In genomic region chr10:102620615-102621417, GRCh38 we compare ENCODE assay signal across 14 cellular contexts. TPM values are rescaled to one million over a fixed set of nuclear protein-coding genes. Genes with fewer than 3 reads are reported as not detected.
DNase-seq lines count a peak whose midpoint lies in the region; FAIRE-seq and TF ChIP-seq lines count a peak whose summit lies in the region.
"Had no signal": no experiment of that assay in that cellular context is flagged by ENCODE, and none has a peak within 500 bp of the region (broad histone marks: within the 10 kb centered on the region; RNA-seq: fewer than 3 reads in every experiment).

No MANE protein-coding gene starts in this region.

- H3K27me3 Mint-ChIP-seq in mesothelial cell of epicardium (ENCODE audit: low read depth): no peaks in the 10 kb centered on the region

- FAIRE-seq in GM19239 (lab: Jason Lieb, UNC): no peak
- FAIRE-seq: islet of Langerhans, pancreas had no signal

- H3K4me3 Mint-ChIP-seq in mesothelial cell of epicardium: no peak overlapping the region

- H3K4me1 ChIP-seq in SJSA1 (replicated peaks) (peaks cover 50% of the 10 kb centered on the region), esophagus (ENCODE audit: control insufficient read depth in 2 of 2, insufficient read depth in 2 of 2, low read length in 1 of 2) (peaks cover 0 to 3% of the 10 kb centered on the region in 2 donors)

- H3K4me3 ChIP-seq in SJSA1 (no peak overlapping the region), esophagus (ENCODE audit: low read depth in 1 of 2, low read length in 2 of 2) (no peak overlapping the region)
- H3K4me3 ChIP-seq: pancreas had no signal

- peaks cover 18% of the 10 kb centered on the region for H3K36me3 ChIP-seq in SJSA1
- peaks cover 9 to 18% of the 10 kb centered on the region in 2 donors for H3K36me3 ChIP-seq in esophagus (ENCODE audit: control insufficient read depth in 2 of 2, insufficient read depth in 2 of 2, low read length in 1 of 2)
- H3K36me3 ChIP-seq: pancreas had no signal

- peak overlapping the region; percentile 55 for H3K27ac ChIP-seq in SJSA1
- H3K27ac ChIP-seq in esophagus (ENCODE audit: low read depth in 2 of 2, low read length in 1 of 2): peak overlapping the region; percentile 26 to 34
- H3K27ac ChIP-seq in temporal lobe (ENCODE audit: low read depth, low read length): peak overlapping the region; percentile 87
- H3K27ac ChIP-seq: KMS-11, pancreas had no signal

- DNase-seq in SJSA1 (ENCODE audit: low read depth in 1 of 2, low spot score in 2 of 2) (no peak), mesothelial cell of epicardium (ENCODE audit: low spot score in 2 of 2, unreplicated experiment in 2 of 2) (no peak), NCI-H526 treated with DMSO at 0.1 percent for 48 hours (lab: John Stamatoyannopoulos, UW) (no peak), GM19239 (ENCODE audit: insufficient read length, low spot score) (no peak), NCI-H524 treated with DMSO at 0.1 percent for 48 hours (lab: John Stamatoyannopoulos, UW) (no peak), glomerular visceral epithelial cell (ENCODE audit: extremely low spot score) (no peak)
- DNase-seq: activated T-cell treated with anti-CD3 and anti-CD28 coated beads for 4 hours, NCI-H2081 treated with DMSO at 0.1 percent for 48 hours, OCI-M1 had no signal

- H3K36me3 Mint-ChIP-seq in mesothelial cell of epicardium: peaks cover 27% of the 10 kb centered on the region

- H3K9me3 ChIP-seq in SJSA1 (replicated peaks): no peaks in the 10 kb centered on the region
- H3K9me3 ChIP-seq in esophagus (ENCODE audit: control insufficient read depth in 2 of 2, insufficient read depth in 1 of 2, low read depth in 1 of 2, low read length in 1 of 2): no peaks in the 10 kb centered on the region
- H3K9me3 ChIP-seq: pancreas had no signal

- peak overlapping the region; percentile 80 for H3K27ac Mint-ChIP-seq in mesothelial cell of epicardium

- no peak for TF ChIP-seq CTCF in mesothelial cell of epicardium (IDR thresholded peaks at IDR 0.05; ENCODE audit: unreplicated experiment)

- peaks cover 24% of the 10 kb centered on the region for H3K4me1 Mint-ChIP-seq in mesothelial cell of epicardium

- H3K27me3 ChIP-seq in SJSA1 (replicated peaks) (no peaks in the 10 kb centered on the region), esophagus (ENCODE audit: control insufficient read depth in 1 of 2, insufficient read depth in 2 of 2, low read length in 2 of 2) (no peaks in the 10 kb centered on the region)
- H3K27me3 ChIP-seq: pancreas had no signal

- no peaks in the 10 kb centered on the region for H3K9me3 Mint-ChIP-seq in mesothelial cell of epicardium

- 70 to 76% methylated on average over 14 of the region's 14 CpGs for WGBS in esophagus, 2 donors

RNA-seq across cellular contexts. Expression of gene TRIM8, which starts 23.5 kb away (rescaled TPM):
- 77.2 and 93.3 TPM in 2 replicates for total RNA-seq in SJSA1 (2014; rRNA removed; shearing (Covaris generic))
- polyA plus RNA-seq in esophagus: 10 to 100 TPM; 26.4 to 33.3 TPM
- 74.3 to 85.3 TPM (median 79.2 TPM) in 3 replicates for total RNA-seq in mesothelial cell of epicardium
- total RNA-seq in temporal lobe: 27.0 TPM

Comparison
In these comparisons a context has a peak if more than half of its experiments do, and no peak if none do; other contexts are left out.
1. H3K27ac ChIP-seq: peak in every context shown above with its lines; median percentile 87 in temporal lobe; 55 in SJSA1; 30 in esophagus.